Comparison of ENCODE assay signal across 20 cellular contexts in the genomic region with DNA sequence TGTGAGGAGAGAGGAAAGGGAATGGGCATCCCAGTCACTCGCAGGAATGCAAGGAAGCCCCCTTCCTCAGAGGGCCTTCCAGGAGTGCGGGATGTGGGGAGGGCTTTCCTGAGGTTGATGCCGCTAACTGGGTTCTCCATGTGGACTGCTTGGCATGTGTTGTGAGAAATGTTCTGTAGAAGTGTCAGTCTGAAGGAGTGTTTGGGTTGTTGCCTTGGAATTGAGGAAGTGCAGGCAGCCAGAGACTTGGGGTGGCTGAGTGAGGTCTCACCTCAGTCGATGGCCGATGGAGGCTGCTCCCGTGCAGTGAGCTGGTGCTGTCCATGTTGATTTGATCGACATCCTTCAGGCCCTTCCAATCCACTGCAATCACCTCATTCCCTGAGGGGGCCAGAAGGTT. TPM values are rescaled to one million over a fixed set of nuclear protein-coding genes. Genes with fewer than 3 reads are reported as not detected.
DNase-seq lines count a peak whose midpoint lies in the region; ATAC-seq, FAIRE-seq and TF ChIP-seq lines count a peak whose summit lies in the region.
"Had no signal": no experiment of that assay in that cellular context is flagged by ENCODE, and none has a peak within 500 bp of the region (broad histone marks: within the 10 kb centered on the region; RNA-seq: fewer than 3 reads in every experiment).

No MANE protein-coding gene starts in this region.

- dilution Hi-C loops in IMR-90 (cut with HindIII; ENCODE audit: low sequenced_read_pairs, unreplicated experiment): no loop called here

- no peak for TF ChIP-seq RAD21 in IMR-90 (IDR thresholded peaks at IDR 0.05; ENCODE audit: low read length)
- TF ChIP-seq RAD21 in GM12878 (IDR thresholded peaks at IDR 0.05; ENCODE audit: insufficient read depth, low read depth, low read length): no peak

- H3K9me3 ChIP-seq in IMR-90 (ENCODE audit: control insufficient read depth, insufficient read depth, low read length) (no peaks in the 10 kb centered on the region), GM12878 (replicated peaks; ENCODE audit: control insufficient read depth, insufficient read depth, low read length) (no peaks in the 10 kb centered on the region; the same call in 2 of the 3 replicates), breast epithelium (no peaks in the 10 kb centered on the region)
- H3K9me3 ChIP-seq: BE2C, MG63, Peyer's patch had no signal

- no peaks in the 10 kb centered on the region for H3K9me3 Mint-ChIP-seq in memory B cell
- H3K9me3 Mint-ChIP-seq: CD8-positive, alpha-beta memory T cell; GM23338 had no signal

- FAIRE-seq in GM12878 (lab: Jason Lieb, UNC): no peak
- FAIRE-seq: D721Med, GM18507 had no signal

- no peaks in the 10 kb centered on the region for H3K9me1 ChIP-seq in IMR-90 (ENCODE audit: insufficient read depth, low read length)

- 77% methylated on average over 7 of the region's 7 CpGs; no CpG with 5 or more reads in 1 of the 2 experiments for WGBS in IMR-90 (ENCODE audit: extremely low coverage in 2 of 2, insufficient read length in 1 of 2), 2 experiments
- 63% methylated on average over 7 of the region's 7 CpGs for WGBS in GM12878 (ENCODE audit: insufficient coverage, insufficient replicate concordance, low lambda C conversion rate, missing lambda C conversion rate)

- H3K79me1 ChIP-seq in IMR-90 (ENCODE audit: low read depth in 1 of 2, low read length in 2 of 2): no peaks in the 10 kb centered on the region

- H3K14ac ChIP-seq in IMR-90 (replicated peaks; ENCODE audit: low read depth, low read length): no peak overlapping the region

- H3K4me3 ChIP-seq in IMR-90 (ENCODE audit: insufficient read depth, low read depth, low read length) (no peak overlapping the region), GM12878 (no peak overlapping the region), coronary artery (no peak overlapping the region), breast epithelium (no peak overlapping the region)
- H3K4me3 ChIP-seq: MG63, Peyer's patch had no signal

- intact Hi-C loops in IMR-90 (cut with micrococcal nuclease): no loop called here
- intact Hi-C loops in GM12878 (cut with micrococcal nuclease; ENCODE audit: unreplicated experiment): no loop called here
- intact Hi-C loops in breast epithelium (cut with DNase I; ENCODE audit: low total_unique reads): no loop called here

- RAD21 ChIA-PET in GM12878 (lab: Charles Lee; ENCODE audit: unreplicated experiment): no interaction called here

- no peaks in the 10 kb centered on the region for H4K20me1 ChIP-seq in IMR-90 (ENCODE audit: insufficient read depth, low read length)
- no peaks in the 10 kb centered on the region; the same call in 1 of the 2 replicates for H4K20me1 ChIP-seq in GM12878 (ENCODE audit: control insufficient read depth, insufficient read depth)

- H3K18ac ChIP-seq in IMR-90 (ENCODE audit: low read depth, low read length): no peak overlapping the region

- TF ChIP-seq EP300 in GM12878 (IDR thresholded peaks at IDR 0.05; ENCODE audit: borderline replicate concordance in 1 of 2, control insufficient read depth in 1 of 2, low read depth in 2 of 2, low read length in 2 of 2): no peak

- ATAC-seq in IMR-90 (ENCODE audit: low read depth): no peak
- ATAC-seq in GM12878: no peak
- peak; percentile 33 for ATAC-seq in memory B cell (ENCODE audit: low read depth)
- no peak for ATAC-seq in HG03196 (IDR thresholded peaks at IDR 0.05; ENCODE audit: unreplicated experiment)
- ATAC-seq: GM23338 had no signal

- no peak overlapping the region for H4K5ac ChIP-seq in IMR-90 (ENCODE audit: low read depth, low read length)

- H4K91ac ChIP-seq in IMR-90 (ENCODE audit: insufficient read depth, low read depth, low read length): no peak overlapping the region

- no peak overlapping the region for H3K4me2 ChIP-seq in IMR-90 (ENCODE audit: low read depth, low read length)
- H3K4me2 ChIP-seq in GM12878 (ENCODE audit: control insufficient read depth, insufficient read depth): no peak overlapping the region

- H3K36me3 Mint-ChIP-seq in memory B cell: no peaks in the 10 kb centered on the region
- H3K36me3 Mint-ChIP-seq: CD8-positive, alpha-beta memory T cell had no signal

- H3K27me3 Mint-ChIP-seq in memory B cell: peaks cover 27% of the 10 kb centered on the region

- SMC1A ChIA-PET in GM12878 (lab: Charles Lee; ENCODE audit: uncharacterized antibody, unreplicated experiment): no interaction called here

- H4K8ac ChIP-seq in IMR-90 (ENCODE audit: low read depth in 2 of 2, low read length in 2 of 2): no peak overlapping the region

- no peak overlapping the region for H2BK20ac ChIP-seq in IMR-90 (ENCODE audit: low read depth, low read length)

- H3K27ac Mint-ChIP-seq in memory B cell: no peak overlapping the region
- H3K27ac Mint-ChIP-seq: GM23338 had no signal

- H3K4me3 Mint-ChIP-seq in memory B cell: no peak overlapping the region

- H3K56ac ChIP-seq in IMR-90 (ENCODE audit: extremely low read depth, insufficient read depth, low read length): no peak overlapping the region

- H2BK15ac ChIP-seq in IMR-90 (ENCODE audit: low read depth, low read length): no peak overlapping the region

- CTCF ChIA-PET in IMR-90 (lab: Yijun Ruan, JAX): interaction anchor here (1.1 kb wide), 1 partner anchor 13 kb away, joined by 4 read pairs; no protein-coding TSS in a partner anchor
- CTCF ChIA-PET in GM12878 (lab: Yijun Ruan, JAX): interaction anchor here (1.9 kb wide), 1 partner anchor 57 kb away, joined by 5 read pairs; no protein-coding TSS in a partner anchor
- CTCF ChIA-PET in RWPE1 (lab: Yijun Ruan, JAX): no interaction called here

- TF ChIP-seq CTCF in IMR-90 (conservative IDR thresholded peaks at IDR 0.05; ENCODE audit: low read depth, low read length): no peak
- no peak for TF ChIP-seq CTCF in GM12878 (IDR thresholded peaks at IDR 0.05 in 2 of 3, conservative IDR thresholded peaks at IDR 0.05 in 1 of 3; ENCODE audit: control insufficient read depth in 2 of 3, extremely low read depth in 1 of 3, insufficient read depth in 1 of 3, low read depth in 3 of 3, low read length in 3 of 3)
- no peak for TF ChIP-seq CTCF in coronary artery (IDR thresholded peaks at IDR 0.05)
- no peak for TF ChIP-seq CTCF in breast epithelium (IDR thresholded peaks at IDR 0.05)
- TF ChIP-seq CTCF in RWPE1 (conservative IDR thresholded peaks at IDR 0.05; ENCODE audit: low read depth): no peak

- H2AK5ac ChIP-seq in IMR-90 (ENCODE audit: low read depth, low read length): no peak overlapping the region

- peak overlapping the region; percentile 74 for H2AK9ac ChIP-seq in IMR-90 (replicated peaks; ENCODE audit: low read depth, low read length, poor library complexity)

- DNase-seq in IMR-90 (no peak), GM12878 (ENCODE audit: low read depth, low spot score) (no peak), memory B cell (ENCODE audit: low spot score in 2 of 2) (no peak), coronary artery (ENCODE audit: low spot score) (no peak), breast epithelium (ENCODE audit: low spot score in 2 of 2) (no peak), RWPE1 (ENCODE audit: low spot score) (no peak)
- DNase-seq: BE2C; CD8-positive, alpha-beta memory T cell; DMS79; Karpas-422; MG63; NCI-H187; NCI-H226; NCI-H524 treated with DMSO at 0.1 percent for 48 hours; SHP77 had no signal

- no peak overlapping the region for H3K9ac ChIP-seq in IMR-90 (ENCODE audit: low read depth, low read length)
- H3K9ac ChIP-seq in GM12878 (ENCODE audit: control insufficient read depth, insufficient read depth, low read length): no peak overlapping the region

- H2AFZ ChIP-seq in IMR-90 (replicated peaks; ENCODE audit: low read length, poor library complexity) (no peak overlapping the region), GM12878 (ENCODE audit: control insufficient read depth, low read depth, low read length) (no peak overlapping the region)
- H2AFZ ChIP-seq: GM23338 had no signal

- POLR2A ChIA-PET in IMR-90 (lab: Charles Lee; ENCODE audit: unreplicated experiment): no interaction called here
- POLR2A ChIA-PET in GM12878 (lab: Charles Lee): interaction anchor here (0.5 kb wide), 1 partner anchor 57 kb away, joined by 3 read pairs; no protein-coding TSS in a partner anchor
- POLR2A ChIA-PET in RWPE1 (lab: Yijun Ruan, JAX; ENCODE audit: low non-redundant PET): no interaction called here

- BruUV-seq in IMR-90 (replicated peaks; lab: Mats Ljungman, UMichigan): no TSS peak
- no TSS peak for BruUV-seq in GM12878 (replicated peaks; lab: Mats Ljungman, UMichigan)

- H2BK5ac ChIP-seq in IMR-90 (ENCODE audit: low read depth, low read length, poor library complexity, severe bottlenecking): no peak overlapping the region

- H2BK120ac ChIP-seq in IMR-90 (ENCODE audit: low read depth, low read length): no peak overlapping the region

- peaks cover 2% of the 10 kb centered on the region; the same call in 1 of the 2 replicates for H3K36me3 ChIP-seq in IMR-90 (ENCODE audit: control insufficient read depth, insufficient read depth, low read length)
- no peaks in the 10 kb centered on the region for H3K36me3 ChIP-seq in GM12878 (ENCODE audit: control insufficient read depth in 2 of 2, insufficient read depth in 2 of 2, low read length in 1 of 2)
- H3K36me3 ChIP-seq in breast epithelium: no peaks in the 10 kb centered on the region
- H3K36me3 ChIP-seq: BE2C, MG63, Peyer's patch had no signal

- peaks cover 2% of the 10 kb centered on the region for H3K4me1 Mint-ChIP-seq in memory B cell

- no peak overlapping the region for H3K27ac ChIP-seq in IMR-90 (ENCODE audit: insufficient read depth, low read length)
- no peak overlapping the region for H3K27ac ChIP-seq in GM12878 (ENCODE audit: control insufficient read depth, insufficient read depth)
- H3K27ac ChIP-seq in coronary artery: no peak overlapping the region
- no peak overlapping the region for H3K27ac ChIP-seq in breast epithelium
- no peak overlapping the region for H3K27ac ChIP-seq in RWPE1
- H3K27ac ChIP-seq: Peyer's patch had no signal

- in situ Hi-C loops in IMR-90 (cut with MboI; ENCODE audit: low sequenced_read_pairs) (no loop called here), GM12878 (cut with MboI) (no loop called here)

- H3K4me1 ChIP-seq in IMR-90 (ENCODE audit: control insufficient read depth, insufficient read depth, low read length) (no peaks in the 10 kb centered on the region), GM12878 (ENCODE audit: control insufficient read depth, insufficient read depth, low read length) (no peaks in the 10 kb centered on the region), breast epithelium (no peaks in the 10 kb centered on the region)
- H3K4me1 ChIP-seq: BE2C had no signal

- H3K4ac ChIP-seq in IMR-90 (ENCODE audit: low read depth, low read length): no peak overlapping the region

- H3K27me3 ChIP-seq in IMR-90 (ENCODE audit: control insufficient read depth, insufficient read depth, low read length) (peaks cover 32% of the 10 kb centered on the region), GM12878 (replicated peaks in 1 of 2; ENCODE audit: control insufficient read depth in 2 of 2, insufficient read depth in 2 of 2, low read length in 1 of 2) (peaks cover 10 to 24% of the 10 kb centered on the region in 2 experiments), breast epithelium (peaks cover 0 to 18% of the 10 kb centered on the region in 2 donors)
- H3K27me3 ChIP-seq: Peyer's patch had no signal

- H3K79me2 ChIP-seq in GM12878 (ENCODE audit: control insufficient read depth, insufficient read depth, low read length): no peaks in the 10 kb centered on the region

- no peak overlapping the region for H3K23ac ChIP-seq in IMR-90 (ENCODE audit: low read depth, low read length)

- TF ChIP-seq POLR2A in IMR-90 (IDR thresholded peaks at IDR 0.05; ENCODE audit: low read depth, low read length) (no peak), GM12878 (IDR thresholded peaks at IDR 0.05; ENCODE audit: low read depth, low read length) (no peak), breast epithelium (IDR thresholded peaks at IDR 0.05) (no peak)

RNA-seq across cellular contexts. Expression of a gene that starts 2.7 kb away (rescaled TPM):
- total RNA-seq in IMR-90 (2012; rRNA removed): 2.5 and 3.4 TPM in 2 replicates
- polyA plus RNA-seq in IMR-90 (2012; rRNA removed): 3.7 and 4.3 TPM in 2 replicates
- 2.4 and 3.9 TPM in 2 replicates for polyA plus RNA-seq in IMR-90 (2012; cell fraction: cytosol; rRNA removed)
- 4.2 and 4.6 TPM in 2 replicates for polyA plus RNA-seq in IMR-90 (2012; cell fraction: nucleus; rRNA removed; ENCODE audit: low replicate concordance)
- not detected in 2 replicates for total RNA-seq in GM12878 (2013; cell fraction: nucleolus; rRNA removed)
- not detected in 2 replicates for total RNA-seq in GM12878 (2014; rRNA removed)
- total RNA-seq in GM12878 (2014; rRNA removed; fragmentation: Illumina TruSeq; extraction: Trizol): not detected in 2 replicates
- total RNA-seq in GM12878 (2021): 0.05 and 0.13 TPM in 2 replicates
- not detected for polyA plus RNA-seq in GM12878 (2011; ENCODE audit: low read depth)
- polyA plus RNA-seq in GM12878 (2011; rRNA removed): 0.03 TPM in 1 of 2 replicates, not detected in the other
- polyA plus RNA-seq in GM12878 (2011; cell fraction: cytosol; rRNA removed): 0.03 TPM in 2 replicates
- polyA plus RNA-seq in GM12878 (2011; cell fraction: nucleus; rRNA removed): 0.03 and 0.04 TPM in 2 replicates
- polyA plus RNA-seq in GM12878 (2012): not detected in 2 replicates
- polyA plus RNA-seq in GM12878 (2014; fragmentation: Illumina TruSeq; extraction: Trizol): not detected in 2 replicates
- not detected for polyA plus RNA-seq in GM12878 (2014; fragmentation: Nextera tagmentation; extraction: Ambion mirVana)
- polyA plus RNA-seq in GM12878 (2014; rRNA removed): not detected in 2 replicates
- not detected for polyA plus RNA-seq in GM12878 (2016; fragmentation: Nextera tagmentation; extraction: Ambion mirVana)
- polyA minus RNA-seq in GM12878 (2011; rRNA and poly(A)+ RNA removed): 0.05 and 0.15 TPM in 2 replicates
- polyA minus RNA-seq in GM12878 (2011; cell fraction: cytosol; rRNA and poly(A)+ RNA removed): not detected in 2 replicates
- polyA minus RNA-seq in GM12878 (2011; cell fraction: nucleus; rRNA and poly(A)+ RNA removed): 0.10 TPM in 1 of 2 replicates, not detected in the other
- 1 to 10 TPM in 1 of 3 donors, under 1 TPM in 2; 0.48 to 2.3 (median 0.73) TPM for total RNA-seq in breast epithelium

RNA-seq across cellular contexts. Expression of a gene that starts 21.4 kb away (rescaled TPM):
- 22.6 and 25.0 TPM in 2 replicates for total RNA-seq in IMR-90 (2012; rRNA removed)
- polyA plus RNA-seq in IMR-90 (2012; rRNA removed): 291 and 334 TPM in 2 replicates
- 247 and 450 TPM in 2 replicates for polyA plus RNA-seq in IMR-90 (2012; cell fraction: cytosol; rRNA removed)
- polyA plus RNA-seq in IMR-90 (2012; cell fraction: nucleus; rRNA removed; ENCODE audit: low replicate concordance): 390 and 724 TPM in 2 replicates
- total RNA-seq in GM12878 (2013; cell fraction: nucleolus; rRNA removed): 12.6 and 17.0 TPM in 2 replicates
- 16.5 and 23.2 TPM in 2 replicates for total RNA-seq in GM12878 (2014; rRNA removed)
- 11.8 and 16.6 TPM in 2 replicates for total RNA-seq in GM12878 (2014; rRNA removed; fragmentation: Illumina TruSeq; extraction: Trizol)
- 90.5 and 100 TPM in 2 replicates for total RNA-seq in GM12878 (2021)
- 32.5 TPM for polyA plus RNA-seq in GM12878 (2011; ENCODE audit: low read depth)
- polyA plus RNA-seq in GM12878 (2011; rRNA removed): 2.4 and 4.5 TPM in 2 replicates
- 9.0 and 12.3 TPM in 2 replicates for polyA plus RNA-seq in GM12878 (2011; cell fraction: cytosol; rRNA removed)
- polyA plus RNA-seq in GM12878 (2011; cell fraction: nucleus; rRNA removed): 41.0 and 61.8 TPM in 2 replicates
- polyA plus RNA-seq in GM12878 (2012): 61.2 and 77.5 TPM in 2 replicates
- polyA plus RNA-seq in GM12878 (2014; fragmentation: Illumina TruSeq; extraction: Trizol): 28.2 and 44.0 TPM in 2 replicates
- polyA plus RNA-seq in GM12878 (2014; fragmentation: Nextera tagmentation; extraction: Ambion mirVana): 1 to 10 TPM; 2.1 to 4.0 TPM
- polyA plus RNA-seq in GM12878 (2014; rRNA removed): 32.0 and 47.3 TPM in 2 replicates
- polyA plus RNA-seq in GM12878 (2016; fragmentation: Nextera tagmentation; extraction: Ambion mirVana): 10 to 100 TPM; 66.5 to 82.3 TPM
- 9.9 and 16.7 TPM in 2 replicates for polyA minus RNA-seq in GM12878 (2011; rRNA and poly(A)+ RNA removed)
- 23.9 and 26.0 TPM in 2 replicates for polyA minus RNA-seq in GM12878 (2011; cell fraction: cytosol; rRNA and poly(A)+ RNA removed)
- 24.9 and 40.2 TPM in 2 replicates for polyA minus RNA-seq in GM12878 (2011; cell fraction: nucleus; rRNA and poly(A)+ RNA removed)
- 10 to 100 TPM; 60.2 to 61.0 (median 60.4) TPM for total RNA-seq in breast epithelium

RNA-seq across cellular contexts. Expression of a gene that starts 43.9 kb away (rescaled TPM):
- not detected in 2 replicates for total RNA-seq in IMR-90 (2012; rRNA removed)
- not detected in 2 replicates for polyA plus RNA-seq in IMR-90 (2012; rRNA removed)
- polyA plus RNA-seq in IMR-90 (2012; cell fraction: cytosol; rRNA removed): not detected in 2 replicates
- polyA plus RNA-seq in IMR-90 (2012; cell fraction: nucleus; rRNA removed; ENCODE audit: low replicate concordance): not detected in 2 replicates
- not detected in 2 replicates for total RNA-seq in GM12878 (2013; cell fraction: nucleolus; rRNA removed)
- not detected in 2 replicates for total RNA-seq in GM12878 (2014; rRNA removed)
- total RNA-seq in GM12878 (2014; rRNA removed; fragmentation: Illumina TruSeq; extraction: Trizol): not detected in 2 replicates
- total RNA-seq in GM12878 (2021): not detected in 2 replicates
- polyA plus RNA-seq in GM12878 (2011; ENCODE audit: low read depth): not detected
- polyA plus RNA-seq in GM12878 (2011; rRNA removed): not detected in 2 replicates
- polyA plus RNA-seq in GM12878 (2011; cell fraction: cytosol; rRNA removed): not detected in 2 replicates
- polyA plus RNA-seq in GM12878 (2011; cell fraction: nucleus; rRNA removed): not detected in 2 replicates
- polyA plus RNA-seq in GM12878 (2012): not detected in 2 replicates
- not detected in 2 replicates for polyA plus RNA-seq in GM12878 (2014; fragmentation: Illumina TruSeq; extraction: Trizol)
- not detected for polyA plus RNA-seq in GM12878 (2014; fragmentation: Nextera tagmentation; extraction: Ambion mirVana)
- polyA plus RNA-seq in GM12878 (2014; rRNA removed): 0.04 TPM in 1 of 2 replicates, not detected in the other
- polyA plus RNA-seq in GM12878 (2016; fragmentation: Nextera tagmentation; extraction: Ambion mirVana): under 1 TPM in 1 of 2 experiments, not detected in 1; 0.30 TPM
- not detected in 2 replicates for polyA minus RNA-seq in GM12878 (2011; rRNA and poly(A)+ RNA removed)
- polyA minus RNA-seq in GM12878 (2011; cell fraction: cytosol; rRNA and poly(A)+ RNA removed): not detected in 2 replicates
- polyA minus RNA-seq in GM12878 (2011; cell fraction: nucleus; rRNA and poly(A)+ RNA removed): not detected in 2 replicates
- under 1 TPM in 1 of 3 donors, not detected in 2; 0.29 TPM for total RNA-seq in breast epithelium
- polyA plus RNA-seq: CD8-positive, alpha-beta memory T cell had no signal

RNA-seq across cellular contexts. Expression of a gene that starts 48.9 kb away (rescaled TPM):
- total RNA-seq in IMR-90 (2012; rRNA removed) (not detected in 2 replicates), GM12878 (2014; rRNA removed) (not detected in 2 replicates), GM12878 (2014; rRNA removed; fragmentation: Illumina TruSeq; extraction: Trizol) (not detected in 2 replicates), GM12878 (2021) (0.21 and 0.29 TPM in 2 replicates), breast epithelium (10 to 100 TPM in 2 of 3 donors, not detected in 1; 11.8 to 15.4 TPM)
- polyA plus RNA-seq in IMR-90 (2012; rRNA removed) (0.10 TPM in 1 of 2 replicates, not detected in the other), GM12878 (2011; rRNA removed) (0.11 and 0.13 TPM in 2 replicates), GM12878 (2014; fragmentation: Illumina TruSeq; extraction: Trizol) (not detected in 2 replicates), GM12878 (2014; fragmentation: Nextera tagmentation; extraction: Ambion mirVana) (not detected), GM12878 (2014; rRNA removed) (not detected in 2 replicates), GM12878 (2016; fragmentation: Nextera tagmentation; extraction: Ambion mirVana) (under 1 TPM; 0.28 to 0.35 TPM)
- polyA plus RNA-seq in IMR-90 (2012; cell fraction: cytosol; rRNA removed): 0.04 TPM in 1 of 2 replicates, not detected in the other
- polyA plus RNA-seq in IMR-90 (2012; cell fraction: nucleus; rRNA removed; ENCODE audit: low replicate concordance): 0.04 and 0.11 TPM in 2 replicates
- total RNA-seq in GM12878 (2013; cell fraction: nucleolus; rRNA removed): not detected in 2 replicates
- polyA plus RNA-seq in GM12878 (2011; ENCODE audit: low read depth): not detected
- polyA plus RNA-seq in GM12878 (2011; cell fraction: cytosol; rRNA removed): 0.03 and 0.04 TPM in 2 replicates
- polyA plus RNA-seq in GM12878 (2011; cell fraction: nucleus; rRNA removed): 0.21 and 0.32 TPM in 2 replicates
- 0.69 and 1.2 TPM in 2 replicates for polyA plus RNA-seq in GM12878 (2012)
- 0.37 TPM in 1 of 2 replicates, not detected in the other for polyA minus RNA-seq in GM12878 (2011; rRNA and poly(A)+ RNA removed)
- not detected in 2 replicates for polyA minus RNA-seq in GM12878 (2011; cell fraction: cytosol; rRNA and poly(A)+ RNA removed)
- polyA minus RNA-seq in GM12878 (2011; cell fraction: nucleus; rRNA and poly(A)+ RNA removed): not detected in 2 replicates
